Comparison of ENCODE assay signal across 7 cellular contexts in genomic region chr17:76938009-76938408, GRCh38.
"Had no signal": no experiment of that assay in that cellular context is flagged by ENCODE, and none has a peak within 500 bp of the region (broad histone marks: within the 10 kb centered on the region; RNA-seq: fewer than 3 reads in every experiment).

No MANE protein-coding gene starts in this region.

- FAIRE-seq: HepG2, K562 had no signal

- DNase-seq: GM23248, GOT3, H9, HCEC 1CT had no signal

- ATAC-seq: HepG2, K562 had no signal

- H3K4me3 Mint-ChIP-seq: H9 had no signal

- H3K9ac ChIP-seq: GM23248 had no signal

- H2AFZ ChIP-seq: GM23248 had no signal

- H3K4me3 ChIP-seq: GM23248, K562 had no signal

- H3K9me3 Mint-ChIP-seq: H9 had no signal

- H3K27ac ChIP-seq: GM23248, HL-60 had no signal
